In the genomic region with DNA sequence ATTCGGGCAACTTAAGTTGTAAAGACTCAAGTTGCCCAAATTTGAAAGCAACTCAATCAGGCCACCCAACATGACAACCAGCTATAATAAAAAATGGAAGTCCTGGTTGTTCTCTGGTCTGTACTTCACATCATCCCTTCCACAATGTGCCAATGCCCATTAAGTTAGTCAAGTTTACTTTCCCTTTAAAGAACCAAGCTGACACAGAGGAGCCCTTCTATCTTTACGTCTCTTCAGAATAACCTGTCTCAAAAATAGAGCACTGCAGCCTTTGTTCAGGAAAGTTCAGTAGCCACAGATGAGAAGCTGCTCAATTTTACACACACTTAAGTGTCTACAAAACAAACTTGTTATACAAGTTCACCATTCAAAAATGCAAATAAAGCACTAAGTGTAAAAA, we compare ENCODE assay signal across 13 cellular contexts.
A peak's percentile ranks its signal among the peaks of the same experiment; 100 is the strongest.
DNase-seq lines count a peak whose midpoint lies in the region; ATAC-seq and TF ChIP-seq lines count a peak whose summit lies in the region.
"Had no signal": no experiment of that assay in that cellular context is flagged by ENCODE, and none has a peak within 500 bp of the region (broad histone marks: within the 10 kb centered on the region; RNA-seq: fewer than 3 reads in every experiment).

No MANE protein-coding gene starts in this region.

- 0 out of 2 replicates have a peak overlapping the region, but pooled peaks have one; percentile 27 for H2AFZ ChIP-seq in GM23248
- H2AFZ ChIP-seq in neural progenitor cell (replicated peaks) = no peak overlapping the region

- H3K4me1 Mint-ChIP-seq in neural progenitor cell = peaks cover 34% of the 10 kb centered on the region
- H3K4me1 Mint-ChIP-seq in stimulated activated effector memory CD8-positive, alpha-beta T cell treated with anti-CD3 and anti-CD28 coated beads, Interleukin-12 subunit alpha, Interleukin-12 subunit beta, amount 100 ng/mL, for 72 hours = no peaks in the 10 kb centered on the region
- H3K4me1 Mint-ChIP-seq: memory B cell had no signal

- DNase-seq in GM23248 = peak; percentile 16
- DNase-seq in globus pallidus (ENCODE audit: low spot score) = peak; percentile 20
- DNase-seq in neural progenitor cell (ENCODE audit: low spot score) = no peak
- DNase-seq in stimulated activated effector memory CD8-positive, alpha-beta T cell treated with anti-CD3 and anti-CD28 coated beads, Interleukin-12 subunit alpha, Interleukin-12 subunit beta, amount 100 ng/mL, for 72 hours (ENCODE audit: low spot score in 2 of 2) = no peak
- DNase-seq: BE2C, DND-41, MG63, trophoblast cell had no signal

- H3K9me3 ChIP-seq in GM23248 (ENCODE audit: low read depth) = no peaks in the 10 kb centered on the region
- H3K9me3 ChIP-seq in neural progenitor cell (ENCODE audit: low read depth) = no peaks in the 10 kb centered on the region
- H3K9me3 ChIP-seq: BE2C, MG63 had no signal

- H3K4me3 ChIP-seq in GM23248 (no peak overlapping the region), neural progenitor cell (no peak overlapping the region)
- H3K4me3 ChIP-seq: MG63 had no signal

- in situ Hi-C loops in GM23248 (cut with MboI) = no loop called here

- ATAC-seq in HG03442 (IDR thresholded peaks at IDR 0.05; ENCODE audit: unreplicated experiment) = no peak
- ATAC-seq in SK-N-SH treated with all-trans-retinoic acid at 6 μM for 48 hours = no peak
- no peak for ATAC-seq in GM21515 (IDR thresholded peaks at IDR 0.05; ENCODE audit: unreplicated experiment)
- no peak for ATAC-seq in stimulated activated effector memory CD8-positive, alpha-beta T cell treated with anti-CD3 and anti-CD28 coated beads, Interleukin-12 subunit alpha, Interleukin-12 subunit beta, amount 100 ng/mL, for 72 hours

- H3K9ac ChIP-seq in GM23248 (no peak overlapping the region), neural progenitor cell (no peak overlapping the region)

- no peak overlapping the region for H3K27ac Mint-ChIP-seq in neural progenitor cell
- no peak overlapping the region for H3K27ac Mint-ChIP-seq in stimulated activated effector memory CD8-positive, alpha-beta T cell treated with anti-CD3 and anti-CD28 coated beads, Interleukin-12 subunit alpha, Interleukin-12 subunit beta, amount 100 ng/mL, for 72 hours
- H3K27ac Mint-ChIP-seq: memory B cell had no signal

- H3K4me2 ChIP-seq in GM23248 (ENCODE audit: unreplicated experiment) = peak overlapping the region; percentile 21
- H3K4me2 ChIP-seq in neural progenitor cell = peak overlapping the region; percentile 82

- H3K36me3 ChIP-seq in GM23248 (ENCODE audit: low read depth) (no peaks in the 10 kb centered on the region), neural progenitor cell (no peaks in the 10 kb centered on the region)

- no peaks in the 10 kb centered on the region for H4K20me1 ChIP-seq in GM23248 (ENCODE audit: insufficient read depth)
- peaks cover 24% of the 10 kb centered on the region for H4K20me1 ChIP-seq in neural progenitor cell (ENCODE audit: low read depth)

- H3K79me2 ChIP-seq in GM23248 (ENCODE audit: insufficient read depth) = no peaks in the 10 kb centered on the region; the same call in none of the 2 replicates
- peaks cover 54% of the 10 kb centered on the region for H3K79me2 ChIP-seq in neural progenitor cell (ENCODE audit: low read depth)

- peaks cover 8% of the 10 kb centered on the region for H3K4me1 ChIP-seq in GM23248 (ENCODE audit: insufficient read depth)
- H3K4me1 ChIP-seq in neural progenitor cell = peaks cover 39% of the 10 kb centered on the region

- H3K27me3 ChIP-seq in GM23248 (replicated peaks; ENCODE audit: insufficient read depth) (no peaks in the 10 kb centered on the region), neural progenitor cell (no peaks in the 10 kb centered on the region)
- H3K27me3 ChIP-seq: BE2C, MG63 had no signal

- 58 to 64% methylated on average over 2 of the region's 2 CpGs for WGBS in GM23248 (ENCODE audit: low coverage in 1 of 2, low lambda C conversion rate in 2 of 2, missing lambda C conversion rate in 2 of 2), 2 experiments

- H3F3A ChIP-seq in GM23248 (ENCODE audit: insufficient read depth) (peaks cover 5% of the 10 kb centered on the region), neural progenitor cell (ENCODE audit: low read depth) (peaks cover 58% of the 10 kb centered on the region)

- TF ChIP-seq CTCF in VCaP (conservative IDR thresholded peaks at IDR 0.05) (no peak), neural progenitor cell (IDR thresholded peaks at IDR 0.05) (no peak)

- H3K4me3 Mint-ChIP-seq in neural progenitor cell = no peak overlapping the region
- no peak overlapping the region for H3K4me3 Mint-ChIP-seq in stimulated activated effector memory CD8-positive, alpha-beta T cell treated with anti-CD3 and anti-CD28 coated beads, Interleukin-12 subunit alpha, Interleukin-12 subunit beta, amount 100 ng/mL, for 72 hours
- H3K4me3 Mint-ChIP-seq: memory B cell had no signal

- H3K27ac ChIP-seq in GM23248 = peak overlapping the region; percentile 21; the same call in 1 of the 2 replicates
- H3K27ac ChIP-seq in VCaP = peak overlapping the region; percentile 96
- peak overlapping the region; percentile 32 for H3K27ac ChIP-seq in neural progenitor cell

- no peaks in the 10 kb centered on the region for H3K9me3 Mint-ChIP-seq in neural progenitor cell
- H3K9me3 Mint-ChIP-seq in stimulated activated effector memory CD8-positive, alpha-beta T cell treated with anti-CD3 and anti-CD28 coated beads, Interleukin-12 subunit alpha, Interleukin-12 subunit beta, amount 100 ng/mL, for 72 hours = no peaks in the 10 kb centered on the region
- H3K9me3 Mint-ChIP-seq: memory B cell had no signal

- H3K9me2 ChIP-seq in GM23248 (ENCODE audit: insufficient read depth) = no peaks in the 10 kb centered on the region

- H3K27me3 Mint-ChIP-seq in neural progenitor cell (ENCODE audit: insufficient read depth, low read depth) = no peaks in the 10 kb centered on the region
- H3K27me3 Mint-ChIP-seq: memory B cell had no signal

- H3K36me3 Mint-ChIP-seq in neural progenitor cell = peaks cover 6% of the 10 kb centered on the region
- H3K36me3 Mint-ChIP-seq in stimulated activated effector memory CD8-positive, alpha-beta T cell treated with anti-CD3 and anti-CD28 coated beads, Interleukin-12 subunit alpha, Interleukin-12 subunit beta, amount 100 ng/mL, for 72 hours = peaks cover 18% of the 10 kb centered on the region

TF ChIP-seq in SK-N-SH treated with all-trans-retinoic acid at 6 μM for 48 hours, 23 proteins besides CTCF, POLR2A, EP300 and RAD21 (continues in another document):
- TF ChIP-seq SNAI2 (CRISPR knock-in tag; IDR thresholded peaks at IDR 0.05) (no peak), ESRRG (CRISPR knock-in tag; IDR thresholded peaks at IDR 0.05) (no peak), PPARA (CRISPR knock-in tag; IDR thresholded peaks at IDR 0.05; ENCODE audit: borderline replicate concordance) (no peak), ZC3H10 (CRISPR knock-in tag; IDR thresholded peaks at IDR 0.05) (no peak), BACH2 (CRISPR knock-in tag; IDR thresholded peaks at IDR 0.05; ENCODE audit: borderline replicate concordance) (no peak), ZNF70 (CRISPR knock-in tag; IDR thresholded peaks at IDR 0.05) (no peak), ARNTL (CRISPR knock-in tag; IDR thresholded peaks at IDR 0.05; ENCODE audit: borderline replicate concordance, low read depth) (no peak), ZFP3 (CRISPR knock-in tag; IDR thresholded peaks at IDR 0.05) (no peak), ISL1 (CRISPR knock-in tag; IDR thresholded peaks at IDR 0.05) (no peak), TCF4 (CRISPR knock-in tag; IDR thresholded peaks at IDR 0.05; ENCODE audit: borderline replicate concordance) (no peak), GLIS3 (CRISPR knock-in tag; IDR thresholded peaks at IDR 0.05) (no peak), CSDC2 (CRISPR knock-in tag; IDR thresholded peaks at IDR 0.05) (no peak)
- TF ChIP-seq, protein P1, sequence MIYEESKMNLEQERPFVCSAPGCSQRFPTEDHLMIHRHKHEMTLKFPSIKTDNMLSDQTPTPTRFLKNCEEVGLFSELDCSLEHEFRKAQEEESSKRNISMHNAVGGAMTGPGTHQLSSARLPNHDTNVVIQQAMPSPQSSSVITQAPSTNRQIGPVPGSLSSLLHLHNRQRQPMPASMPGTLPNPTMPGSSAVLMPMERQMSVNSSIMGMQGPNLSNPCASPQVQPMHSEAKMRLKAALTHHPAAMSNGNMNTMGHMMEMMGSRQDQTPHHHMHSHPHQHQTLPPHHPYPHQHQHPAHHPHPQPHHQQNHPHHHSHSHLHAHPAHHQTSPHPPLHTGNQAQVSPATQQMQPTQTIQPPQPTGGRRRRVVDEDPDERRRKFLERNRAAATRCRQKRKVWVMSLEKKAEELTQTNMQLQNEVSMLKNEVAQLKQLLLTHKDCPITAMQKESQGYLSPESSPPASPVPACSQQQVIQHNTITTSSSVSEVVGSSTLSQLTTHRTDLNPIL (CRISPR knock-in tag; IDR thresholded peaks at IDR 0.05; ENCODE audit: low read depth) = no peak
- TF ChIP-seq, protein P2, sequence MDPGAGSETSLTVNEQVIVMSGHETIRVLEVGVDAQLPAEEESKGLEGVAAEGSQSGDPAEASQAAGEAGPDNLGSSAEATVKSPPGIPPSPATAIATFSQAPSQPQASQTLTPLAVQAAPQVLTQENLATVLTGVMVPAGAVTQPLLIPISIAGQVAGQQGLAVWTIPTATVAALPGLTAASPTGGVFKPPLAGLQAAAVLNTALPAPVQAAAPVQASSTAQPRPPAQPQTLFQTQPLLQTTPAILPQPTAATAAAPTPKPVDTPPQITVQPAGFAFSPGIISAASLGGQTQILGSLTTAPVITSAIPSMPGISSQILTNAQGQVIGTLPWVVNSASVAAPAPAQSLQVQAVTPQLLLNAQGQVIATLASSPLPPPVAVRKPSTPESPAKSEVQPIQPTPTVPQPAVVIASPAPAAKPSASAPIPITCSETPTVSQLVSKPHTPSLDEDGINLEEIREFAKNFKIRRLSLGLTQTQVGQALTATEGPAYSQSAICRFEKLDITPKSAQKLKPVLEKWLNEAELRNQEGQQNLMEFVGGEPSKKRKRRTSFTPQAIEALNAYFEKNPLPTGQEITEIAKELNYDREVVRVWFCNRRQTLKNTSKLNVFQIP (CRISPR knock-in tag; IDR thresholded peaks at IDR 0.05; ENCODE audit: borderline replicate concordance, low read depth) = no peak

Comparison
In these comparisons a context has a peak if more than half of its experiments do, and no peak if none do; other contexts are left out.
1. DNase-seq: peak in GM23248 (single experiment) and globus pallidus (single experiment); none in neural progenitor cell (single experiment) and stimulated activated effector memory CD8-positive, alpha-beta T cell treated with anti-CD3 and anti-CD28 coated beads, Interleukin-12 subunit alpha, Interleukin-12 subunit beta, amount 100 ng/mL, for 72 hours (0 of 2).
2. H3K27ac ChIP-seq: peak in every context shown above with its lines; median percentile 96 in VCaP; 32 in neural progenitor cell; 21 in GM23248.